1 cellular context compared by ENCODE assay signal in the genomic region with DNA sequence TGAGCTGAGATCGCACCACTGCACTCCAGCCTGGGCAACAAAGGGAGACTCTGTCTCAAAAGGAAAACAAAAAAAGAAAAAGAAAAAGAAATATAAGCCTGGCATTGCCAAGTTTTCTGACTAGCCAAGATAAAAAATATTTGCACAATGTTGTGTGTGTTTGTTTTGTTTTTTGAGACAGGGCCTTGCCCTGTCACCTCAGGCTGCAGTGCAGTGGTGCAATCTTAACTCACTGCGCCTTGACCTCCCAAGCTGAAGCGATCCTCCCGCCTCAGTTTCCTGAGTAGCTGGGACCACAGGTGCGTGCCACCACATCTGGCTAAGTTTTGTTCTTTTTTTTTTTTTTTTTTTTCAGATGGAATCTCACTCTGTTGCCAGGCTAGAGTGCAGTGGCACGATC.
TF ChIP-seq lines count a peak whose summit lies in the region.

No MANE protein-coding gene starts in this region.

TF ChIP-seq in HepG2, 621 proteins besides CTCF, POLR2A, EP300 and RAD21:
- TF ChIP-seq ZFX (CRISPR knock-in tag; IDR thresholded peaks at IDR 0.05; ENCODE audit: low read depth) = 0 out of 2 replicates have a peak, but pooled peaks have one; percentile 21
- TF ChIP-seq ZNF543 (CRISPR knock-in tag; IDR thresholded peaks at IDR 0.05) = no peak
